ENCODE assay signal across 10 cellular contexts in the genomic region with DNA sequence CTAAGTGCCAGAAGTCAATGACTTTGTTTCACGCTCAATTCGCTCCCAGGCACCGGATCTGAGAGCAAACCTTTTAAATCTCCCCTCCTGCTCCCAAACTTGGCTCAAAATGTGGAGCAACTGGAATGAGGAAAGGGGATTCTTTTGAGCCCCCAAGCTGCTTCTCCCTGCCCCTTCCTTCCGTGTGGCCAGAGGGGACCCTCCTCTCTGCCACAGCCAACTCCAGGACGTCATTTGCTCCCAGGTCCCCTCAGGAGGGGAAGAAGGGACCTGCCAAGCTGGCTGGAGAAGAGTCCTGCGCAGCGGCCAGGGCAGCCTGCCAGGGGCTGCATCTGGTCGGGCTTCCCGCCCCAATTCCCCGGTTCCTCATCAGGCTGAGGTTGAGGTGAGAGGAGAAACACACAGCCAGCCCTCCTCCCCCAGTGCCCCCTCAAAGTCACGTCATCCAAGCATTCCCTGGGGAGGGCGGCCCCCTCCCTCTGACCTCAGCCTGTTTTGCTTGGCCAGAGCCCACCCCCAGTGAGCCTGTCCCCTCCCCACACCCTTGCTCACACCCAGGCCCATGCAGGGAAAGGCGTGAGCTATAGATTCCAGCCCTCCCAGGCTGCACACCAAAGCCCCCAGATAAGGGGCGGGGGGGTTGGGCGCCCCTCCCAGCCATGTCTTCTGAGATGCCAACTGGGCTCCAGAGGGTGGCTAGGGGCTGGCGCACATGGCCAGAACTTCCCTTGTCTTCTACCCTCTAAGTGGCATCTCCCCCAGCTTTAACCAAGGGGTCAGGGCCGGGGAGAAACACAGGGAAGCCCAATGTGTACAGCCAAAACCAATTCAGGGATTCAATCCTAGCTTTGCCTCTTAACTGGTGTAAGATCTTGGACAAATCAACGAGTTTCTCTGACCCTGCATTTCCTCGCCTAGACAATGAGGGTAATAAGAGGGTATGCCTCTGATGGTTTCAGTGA. TPM values are rescaled to one million over a fixed set of nuclear protein-coding genes. Genes with fewer than 3 reads are reported as not detected.
DNase-seq lines count a peak whose midpoint lies in the region; ATAC-seq and TF ChIP-seq lines count a peak whose summit lies in the region.
"Had no signal": no experiment of that assay in that cellular context is flagged by ENCODE, and none has a peak within 500 bp of the region (broad histone marks: within the 10 kb centered on the region; RNA-seq: fewer than 3 reads in every experiment).

No MANE protein-coding gene starts in this region.

- H3K4me3 ChIP-seq in SJCRH30 = peak overlapping the region; percentile 19
- H3K4me3 ChIP-seq in heart left ventricle = peak overlapping the region in 4 of 12 donors; percentile 2 to 26 (median 10)
- H3K4me3 ChIP-seq in psoas muscle = no peak overlapping the region
- H3K4me3 ChIP-seq: SK-N-MC had no signal

- no peak for TF ChIP-seq POLR2A in heart left ventricle (IDR thresholded peaks at IDR 0.05)

- H3K9me3 ChIP-seq in SJCRH30 (replicated peaks) (no peaks in the 10 kb centered on the region), heart left ventricle (no peaks in the 10 kb centered on the region), psoas muscle (no peaks in the 10 kb centered on the region)

- DNase-seq in DMS 273 treated with DMSO at 0.1 percent for 48 hours (lab: John Stamatoyannopoulos, UW) (peak; percentile 28), SJCRH30 (peak; percentile 64 to 75), heart left ventricle (peak; percentile 83 to 91 (median 86)), psoas muscle (peak; percentile 78 to 85), NOMO-1 treated with dmso at 0.1 percent for 144 hours (lab: John Stamatoyannopoulos, UW; ENCODE audit: unreplicated experiment) (no peak), NCI-H748 (lab: John Stamatoyannopoulos, UW; ENCODE audit: unreplicated experiment) (no peak), NCI-H1105 treated with DMSO at 0.1 percent for 48 hours (lab: John Stamatoyannopoulos, UW) (no peak), D341Med (ENCODE audit: low spot score) (no peak)
- DNase-seq: stimulated activated CD4-positive, alpha-beta T cell treated with anti-CD3 and anti-CD28 coated beads, Interleukin-4, amount 100 ng/mL, for 1 hour had no signal

- 21 to 40% (median 27%) methylated on average over 10 to 19 of the region's 19 CpGs for WGBS in heart left ventricle, 4 donors
- 27 to 34% (median 28%) methylated on average over 19 of the region's 19 CpGs for WGBS in psoas muscle, 3 donors

- TF ChIP-seq CTCF in heart left ventricle (IDR thresholded peaks at IDR 0.05) = no peak
- TF ChIP-seq CTCF in psoas muscle (IDR thresholded peaks at IDR 0.05) = no peak

- H3K4me1 ChIP-seq in SJCRH30 (peaks cover 52% of the 10 kb centered on the region), heart left ventricle (peaks cover 0 to 68% (median 38%) of the 10 kb centered on the region in 12 donors), psoas muscle (peaks cover 31% of the 10 kb centered on the region)

- intact Hi-C loops in heart left ventricle (cut with DNase I) = loop anchor here in 2 of 10 donors (2.0 to 5.0 kb wide), 2 partner anchors 34 to 43 kb away; partner anchors contain the start of gene SH3PXD2A (in 1 of the 2)
- intact Hi-C loops in psoas muscle (cut with DNase I) = no loop called here

- ATAC-seq in heart left ventricle (peak; percentile 60 to 91 (median 81)), psoas muscle (peak in 3 of 4 donors; percentile 40 to 75 (median 61))

- H3K27ac ChIP-seq in SJCRH30 (peak overlapping the region; percentile 23; the same call in 1 of the 2 replicates), heart left ventricle (peak overlapping the region in 9 of 12 donors; percentile 2 to 60 (median 54)), psoas muscle (no peak overlapping the region)
- H3K27ac ChIP-seq: SK-N-MC had no signal

- H3K36me3 ChIP-seq in SJCRH30 (no peaks in the 10 kb centered on the region), heart left ventricle (no peaks in the 10 kb centered on the region), psoas muscle (ENCODE audit: insufficient read depth in 1 of 2, low read depth in 1 of 2) (no peaks in the 10 kb centered on the region)

- H3K27me3 ChIP-seq in SJCRH30 (no peaks in the 10 kb centered on the region), heart left ventricle (no peaks in the 10 kb centered on the region), psoas muscle (ENCODE audit: insufficient read depth in 3 of 3, low read length in 2 of 3) (no peaks in the 10 kb centered on the region)

RNA-seq across cellular contexts. Expression of gene SH3PXD2A, which starts 35.0 kb away (rescaled TPM):
- total RNA-seq in SJCRH30 (2014; rRNA removed; shearing (Covaris generic)) = 5.4 and 5.5 TPM in 2 replicates
- total RNA-seq in heart left ventricle = 10 to 100 TPM; 21.8 to 43.4 (median 31.9) TPM
- polyA plus RNA-seq in heart left ventricle = 10 to 100 TPM; 11.8 to 16.6 TPM
- total RNA-seq in psoas muscle = 10 to 100 TPM; 10.6 to 57.7 (median 31.4) TPM
- 1 to 10 TPM; 3.0 to 5.9 (median 4.1) TPM for polyA plus RNA-seq in psoas muscle

Comparison
In these comparisons a context has a peak if more than half of its experiments do, and no peak if none do; other contexts are left out.
1. DNase-seq: peak in DMS 273 treated with DMSO at 0.1 percent for 48 hours (single experiment), SJCRH30 (2 of 2), heart left ventricle (5 of 5) and psoas muscle (2 of 2); none in NOMO-1 treated with dmso at 0.1 percent for 144 hours (single experiment), NCI-H748 (single experiment), NCI-H1105 treated with DMSO at 0.1 percent for 48 hours (single experiment) and D341Med (single experiment).